ENCODE assay signal across 15 cellular contexts in the genomic region with DNA sequence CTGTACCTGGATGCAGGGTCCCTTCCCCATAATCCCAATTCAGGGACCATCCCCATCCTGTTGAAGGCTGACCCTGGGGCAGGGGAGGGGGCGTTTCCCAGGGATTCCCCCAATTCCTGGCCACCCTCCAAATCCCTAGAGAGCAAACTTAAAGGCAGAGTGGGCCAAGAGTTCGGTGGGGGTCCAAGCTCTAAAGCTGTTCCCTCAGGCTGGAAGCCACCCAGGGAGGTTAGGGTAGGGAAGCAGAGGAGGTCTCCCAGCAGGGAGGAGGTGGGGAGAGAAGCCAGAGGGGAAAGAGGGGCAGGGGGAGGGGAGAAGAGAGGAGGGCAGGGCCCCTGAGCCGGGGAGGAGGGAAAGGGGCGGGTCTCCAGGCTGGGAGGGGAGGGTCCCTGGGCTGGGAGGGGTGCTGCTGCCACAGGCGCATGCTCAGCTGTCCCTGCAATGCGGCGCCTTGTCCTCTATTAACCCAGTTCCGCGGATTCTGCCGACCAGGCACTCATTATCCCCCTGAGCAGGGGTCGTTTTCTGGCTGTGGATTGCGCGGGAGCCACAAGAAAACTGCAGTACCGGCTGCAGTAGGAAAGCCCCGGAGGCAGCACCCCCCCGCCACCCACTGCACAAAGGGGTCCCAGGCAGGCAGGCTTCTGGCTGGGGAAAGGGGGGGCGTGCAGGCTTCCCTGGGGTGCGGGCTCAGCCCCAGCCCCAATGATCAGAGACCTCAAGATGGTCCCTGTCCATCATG. TPM values are rescaled to one million over a fixed set of nuclear protein-coding genes. Genes with fewer than 3 reads are reported as not detected.
DNase-seq lines count a peak whose midpoint lies in the region; ATAC-seq and TF ChIP-seq lines count a peak whose summit lies in the region.
"Had no signal": no experiment of that assay in that cellular context is flagged by ENCODE, and none has a peak within 500 bp of the region (broad histone marks: within the 10 kb centered on the region; RNA-seq: fewer than 3 reads in every experiment).

No MANE protein-coding gene starts in this region.

- no peak overlapping the region for H3K4me3 ChIP-seq in DND-41 (ENCODE audit: low read depth in 1 of 2, low read length in 2 of 2)
- H3K4me3 ChIP-seq in cardiac muscle cell = peak overlapping the region; percentile 11
- peak overlapping the region; percentile 41 for H3K4me3 ChIP-seq in neural cell (ENCODE audit: low read length)
- H3K4me3 ChIP-seq in CD4-positive, alpha-beta memory T cell (ENCODE audit: low read length in 2 of 2) = no peak overlapping the region

- intact Hi-C loops in CD4-positive, alpha-beta memory T cell (cut with micrococcal nuclease) = no loop called here

- H3K27ac Mint-ChIP-seq in CD4-positive, alpha-beta memory T cell = no peak overlapping the region

- H3K4me2 ChIP-seq in DND-41 (ENCODE audit: insufficient read depth, low read length) (no peak overlapping the region), neural cell (ENCODE audit: low read length) (no peak overlapping the region)

- no peak for TF ChIP-seq EP300 in neural cell (conservative IDR thresholded peaks at IDR 0.05; ENCODE audit: poor library complexity, severe bottlenecking)

- no peaks in the 10 kb centered on the region for H3K4me1 Mint-ChIP-seq in CD4-positive, alpha-beta memory T cell

- no peaks in the 10 kb centered on the region for H3K4me1 ChIP-seq in DND-41 (ENCODE audit: insufficient read depth, low read length)
- H3K4me1 ChIP-seq in cardiac muscle cell (ENCODE audit: low read depth) = peaks cover 13% of the 10 kb centered on the region
- H3K4me1 ChIP-seq in CD4-positive, alpha-beta memory T cell (ENCODE audit: insufficient read depth, low read length) = no peaks in the 10 kb centered on the region
- H3K4me1 ChIP-seq: foreskin keratinocyte had no signal

- H3F3A ChIP-seq in neural cell (ENCODE audit: insufficient read depth, low read length, poor library complexity, severe bottlenecking) = no peaks in the 10 kb centered on the region

- peak; percentile 42; the same call in 2 of the 3 replicates for ATAC-seq in DND-41 (ENCODE audit: insufficient read depth, low read depth)
- ATAC-seq in GM19324 (IDR thresholded peaks at IDR 0.05; ENCODE audit: low FRiP score, unreplicated experiment) = no peak
- no peak for ATAC-seq in HG03460 (IDR thresholded peaks at IDR 0.05; ENCODE audit: unreplicated experiment)
- ATAC-seq: foreskin keratinocyte had no signal

- no peak for TF ChIP-seq RAD21 in neural cell (conservative IDR thresholded peaks at IDR 0.05)

- no peaks in the 10 kb centered on the region for H3K9me3 ChIP-seq in DND-41 (ENCODE audit: insufficient read depth, low read length, severe bottlenecking)
- H3K9me3 ChIP-seq in cardiac muscle cell (ENCODE audit: low read depth) = no peaks in the 10 kb centered on the region
- H3K9me3 ChIP-seq in neural cell (ENCODE audit: low read length) = no peaks in the 10 kb centered on the region
- no peaks in the 10 kb centered on the region for H3K9me3 ChIP-seq in CD4-positive, alpha-beta memory T cell (ENCODE audit: control insufficient read depth in 1 of 2, low read length in 2 of 2)

- H4K20me1 ChIP-seq in DND-41 (ENCODE audit: insufficient read depth, low read length) = no peaks in the 10 kb centered on the region
- no peaks in the 10 kb centered on the region for H4K20me1 ChIP-seq in neural cell (ENCODE audit: insufficient read depth)

- H3K36me3 Mint-ChIP-seq in CD4-positive, alpha-beta memory T cell = no peaks in the 10 kb centered on the region

- no peak overlapping the region for H2AFZ ChIP-seq in DND-41 (ENCODE audit: low read depth, low read length)
- H2AFZ ChIP-seq in neural cell (ENCODE audit: low read depth, low read length) = no peak overlapping the region

- H3K9me2 ChIP-seq in neural cell (ENCODE audit: insufficient read depth, low read length) = no peaks in the 10 kb centered on the region

- CTCF ChIA-PET in CD4-positive, alpha-beta memory T cell (lab: Charles Lee; ENCODE audit: partially characterized antibody) = no interaction called here

- H3K9ac ChIP-seq in DND-41 (ENCODE audit: low read depth, low read length) = no peak overlapping the region
- peak overlapping the region; percentile 31 for H3K9ac ChIP-seq in neural cell (ENCODE audit: low read length)

- TF ChIP-seq CTCF in DND-41 (IDR thresholded peaks at IDR 0.05; ENCODE audit: borderline replicate concordance, extremely low read depth, low read length, poor library complexity, severe bottlenecking) (no peak), cardiac muscle cell (IDR thresholded peaks at IDR 0.05; ENCODE audit: low read depth, low read length) (no peak), neural cell (IDR thresholded peaks at IDR 0.05; ENCODE audit: poor library complexity, severe bottlenecking) (no peak)

- DNase-seq in DND-41 (no peak), NCI-H82 (lab: John Stamatoyannopoulos, UW) (peak; percentile 96), cardiac muscle cell (ENCODE audit: low read depth in 1 of 2, low spot score in 1 of 2) (peak; percentile 56 to 82), NOMO-1 treated with DMSO at 0.1 percent for 48 hours (lab: John Stamatoyannopoulos, UW; ENCODE audit: unreplicated experiment) (no peak)
- no peak for DNase-seq in CD4-positive, alpha-beta memory T cell
- DNase-seq: activated CD4-positive, CD25-positive, alpha-beta regulatory T cell; activated effector memory CD4-positive, alpha-beta T cell treated with Interleukin-2 at 50 U/mL for 16 hours; foreskin keratinocyte; NCI-H1105; SHP77; stimulated activated naive CD4-positive, alpha-beta T cell had no signal

- no peaks in the 10 kb centered on the region for H3K27me3 Mint-ChIP-seq in CD4-positive, alpha-beta memory T cell

- no peaks in the 10 kb centered on the region for H3K36me3 ChIP-seq in DND-41 (ENCODE audit: insufficient read depth, low read length)
- H3K36me3 ChIP-seq in cardiac muscle cell = no peaks in the 10 kb centered on the region
- no peaks in the 10 kb centered on the region for H3K36me3 ChIP-seq in neural cell (ENCODE audit: insufficient read depth, low read length)
- H3K36me3 ChIP-seq in CD4-positive, alpha-beta memory T cell (ENCODE audit: insufficient read depth, low read length) = no peaks in the 10 kb centered on the region

- H3K4me3 Mint-ChIP-seq in CD4-positive, alpha-beta memory T cell = no peak overlapping the region

- H3K79me2 ChIP-seq in DND-41 (ENCODE audit: insufficient read depth, low read length) (no peaks in the 10 kb centered on the region), neural cell (replicated peaks; ENCODE audit: insufficient read depth, low read length) (no peaks in the 10 kb centered on the region)

- H3K27ac ChIP-seq in DND-41 (ENCODE audit: low read length) = no peak overlapping the region
- no peak overlapping the region for H3K27ac ChIP-seq in cardiac muscle cell
- H3K27ac ChIP-seq in neural cell (ENCODE audit: low read length) = no peak overlapping the region
- no peak overlapping the region for H3K27ac ChIP-seq in CD4-positive, alpha-beta memory T cell (ENCODE audit: low read depth, low read length)
- H3K27ac ChIP-seq: foreskin keratinocyte had no signal

- POLR2A ChIA-PET in CD4-positive, alpha-beta memory T cell (lab: Charles Lee; ENCODE audit: partially characterized antibody) = no interaction called here

- H3K27me3 ChIP-seq in DND-41 (ENCODE audit: insufficient read depth, low read length, poor library complexity) (peaks cover 9% of the 10 kb centered on the region), cardiac muscle cell (no peaks in the 10 kb centered on the region), neural cell (ENCODE audit: insufficient read depth, low read depth, low read length) (no peaks in the 10 kb centered on the region)
- no peaks in the 10 kb centered on the region for H3K27me3 ChIP-seq in CD4-positive, alpha-beta memory T cell (ENCODE audit: insufficient read depth, low read length)
- H3K27me3 ChIP-seq: foreskin keratinocyte had no signal

- no peaks in the 10 kb centered on the region for H3K9me3 Mint-ChIP-seq in CD4-positive, alpha-beta memory T cell

TF ChIP-seq in neural cell, 6 proteins besides CTCF, POLR2A, EP300 and RAD21:
- TF ChIP-seq, protein P1, sequence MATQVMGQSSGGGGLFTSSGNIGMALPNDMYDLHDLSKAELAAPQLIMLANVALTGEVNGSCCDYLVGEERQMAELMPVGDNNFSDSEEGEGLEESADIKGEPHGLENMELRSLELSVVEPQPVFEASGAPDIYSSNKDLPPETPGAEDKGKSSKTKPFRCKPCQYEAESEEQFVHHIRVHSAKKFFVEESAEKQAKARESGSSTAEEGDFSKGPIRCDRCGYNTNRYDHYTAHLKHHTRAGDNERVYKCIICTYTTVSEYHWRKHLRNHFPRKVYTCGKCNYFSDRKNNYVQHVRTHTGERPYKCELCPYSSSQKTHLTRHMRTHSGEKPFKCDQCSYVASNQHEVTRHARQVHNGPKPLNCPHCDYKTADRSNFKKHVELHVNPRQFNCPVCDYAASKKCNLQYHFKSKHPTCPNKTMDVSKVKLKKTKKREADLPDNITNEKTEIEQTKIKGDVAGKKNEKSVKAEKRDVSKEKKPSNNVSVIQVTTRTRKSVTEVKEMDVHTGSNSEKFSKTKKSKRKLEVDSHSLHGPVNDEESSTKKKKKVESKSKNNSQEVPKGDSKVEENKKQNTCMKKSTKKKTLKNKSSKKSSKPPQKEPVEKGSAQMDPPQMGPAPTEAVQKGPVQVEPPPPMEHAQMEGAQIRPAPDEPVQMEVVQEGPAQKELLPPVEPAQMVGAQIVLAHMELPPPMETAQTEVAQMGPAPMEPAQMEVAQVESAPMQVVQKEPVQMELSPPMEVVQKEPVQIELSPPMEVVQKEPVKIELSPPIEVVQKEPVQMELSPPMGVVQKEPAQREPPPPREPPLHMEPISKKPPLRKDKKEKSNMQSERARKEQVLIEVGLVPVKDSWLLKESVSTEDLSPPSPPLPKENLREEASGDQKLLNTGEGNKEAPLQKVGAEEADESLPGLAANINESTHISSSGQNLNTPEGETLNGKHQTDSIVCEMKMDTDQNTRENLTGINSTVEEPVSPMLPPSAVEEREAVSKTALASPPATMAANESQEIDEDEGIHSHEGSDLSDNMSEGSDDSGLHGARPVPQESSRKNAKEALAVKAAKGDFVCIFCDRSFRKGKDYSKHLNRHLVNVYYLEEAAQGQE (IDR thresholded peaks at IDR 0.05; ENCODE audit: borderline replicate concordance) = no peak
- TF ChIP-seq MXI1 (conservative IDR thresholded peaks at IDR 0.05; ENCODE audit: poor library complexity, severe bottlenecking) (no peak), SMC3 (conservative IDR thresholded peaks at IDR 0.05; ENCODE audit: poor library complexity) (no peak), EZH2 (IDR thresholded peaks at IDR 0.05; ENCODE audit: borderline replicate concordance, insufficient read depth, low read length, poor library complexity, severe bottlenecking) (no peak), POLR2AphosphoS5 (IDR thresholded peaks at IDR 0.05) (no peak), TAF1 (IDR thresholded peaks at IDR 0.05; ENCODE audit: low read depth) (no peak)

RNA-seq across cellular contexts. Expression of gene CAMK2B, which starts 49.4 kb away (rescaled TPM):
- total RNA-seq in cardiac muscle cell = 7.7 and 8.4 TPM in 2 replicates
- polyA plus RNA-seq in cardiac muscle cell (17.7 and 19.3 TPM in 2 replicates), neural cell (67.3 and 96.3 TPM in 2 replicates)
- 60.1 and 63.3 TPM in 2 replicates for polyA minus RNA-seq in neural cell
- not detected for total RNA-seq in CD4-positive, alpha-beta memory T cell
- polyA plus RNA-seq in CD4-positive, alpha-beta memory T cell = not detected
- total RNA-seq: mononuclear cell had no signal

Comparison
In these comparisons a context has a peak if more than half of its experiments do, and no peak if none do; other contexts are left out.
1. DNase-seq: peak in NCI-H82 (single experiment) and cardiac muscle cell (2 of 2); none in DND-41 (single experiment), CD4-positive, alpha-beta memory T cell (0 of 5) and NOMO-1 treated with DMSO at 0.1 percent for 48 hours (single experiment).
2. H3K4me3 ChIP-seq: peak in cardiac muscle cell (single experiment) and neural cell (single experiment); none in DND-41 (0 of 2) and CD4-positive, alpha-beta memory T cell (0 of 2).
3. RNA of gene CAMK2B, which starts 49.4 kb away (polyA plus RNA-seq): 67.3 to 96.3 TPM in neural cell and 17.7 to 19.3 TPM in cardiac muscle cell; not detected in CD4-positive, alpha-beta memory T cell; every median in the first group is over 10 times any median in the second.